Comparison of ENCODE assay signal across 1 cellular context in genomic region chr7:66740302-66740979, GRCh38.
A peak's percentile ranks its signal among the peaks of the same experiment; 100 is the strongest.
TF ChIP-seq lines count a peak whose summit lies in the region.

Gene RABGEF1 (plus strand): TSS chr7:66740733. CDS start chr7:66771900, 31,167 bp downstream.

TF ChIP-seq in HepG2, 621 proteins besides CTCF, POLR2A, EP300 and RAD21 (continued from another document):
- TF ChIP-seq NR2F6 (IDR thresholded peaks at IDR 0.05) (no peak), NR2F6 (CRISPR knock-in tag; IDR thresholded peaks at IDR 0.05) (peak; percentile 56; the same call in 1 of the 2 replicates), GATA4 (IDR thresholded peaks at IDR 0.05; ENCODE audit: borderline replicate concordance, low read depth) (peak; percentile 50; the same call in 1 of the 2 replicates), SIX4 (CRISPR knock-in tag; IDR thresholded peaks at IDR 0.05) (peak; percentile 15; the same call in 1 of the 2 replicates), ZNF614 (CRISPR knock-in tag; IDR thresholded peaks at IDR 0.05; ENCODE audit: borderline replicate concordance) (peak; percentile 67; the same call in 1 of the 2 replicates), ZXDC (CRISPR knock-in tag; IDR thresholded peaks at IDR 0.05) (peak; percentile 92; the same call in 1 of the 2 replicates), ZNF333 (CRISPR knock-in tag; IDR thresholded peaks at IDR 0.05; ENCODE audit: borderline replicate concordance) (peak; percentile 53; the same call in 1 of the 2 replicates), IRF2 (CRISPR knock-in tag; IDR thresholded peaks at IDR 0.05) (peak; percentile 86), MYC (CRISPR knock-in tag; IDR thresholded peaks at IDR 0.05; ENCODE audit: borderline replicate concordance) (peak; percentile 72), CBX5 (CRISPR knock-in tag; IDR thresholded peaks at IDR 0.05; ENCODE audit: borderline replicate concordance) (peak; percentile 36; the same call in 1 of the 2 replicates), NFYC (CRISPR knock-in tag; IDR thresholded peaks at IDR 0.05) (no peak), HNRNPLL (IDR thresholded peaks at IDR 0.05; ENCODE audit: low read depth, low read length, poor library complexity, severe bottlenecking) (peak; percentile 92), ZNF331 (CRISPR knock-in tag; IDR thresholded peaks at IDR 0.05) (peak; percentile 36; the same call in 1 of the 2 replicates), ZNF550 (CRISPR knock-in tag; IDR thresholded peaks at IDR 0.05; ENCODE audit: borderline replicate concordance) (no peak), KLF16 (CRISPR knock-in tag; IDR thresholded peaks at IDR 0.05) (0 out of 4 replicates have a peak, but pooled peaks of 1 of the 2 experiments have one; percentile 82), KAT7 (CRISPR knock-in tag; IDR thresholded peaks at IDR 0.05; ENCODE audit: borderline replicate concordance) (peak; percentile 70; the same call in 1 of the 2 replicates), RARG (CRISPR knock-in tag; IDR thresholded peaks at IDR 0.05; ENCODE audit: low read depth) (peak; percentile 95; the same call in 1 of the 2 replicates), ZNF510 (CRISPR knock-in tag; IDR thresholded peaks at IDR 0.05; ENCODE audit: low read depth) (peak; percentile 94; the same call in 1 of the 2 replicates)
- TF ChIP-seq, protein P1, sequence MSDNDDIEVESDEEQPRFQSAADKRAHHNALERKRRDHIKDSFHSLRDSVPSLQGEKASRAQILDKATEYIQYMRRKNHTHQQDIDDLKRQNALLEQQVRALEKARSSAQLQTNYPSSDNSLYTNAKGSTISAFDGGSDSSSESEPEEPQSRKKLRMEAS (IDR thresholded peaks at IDR 0.05) = peak; percentile 69
